ENCODE assay signal across 3 cellular contexts in the genomic region with DNA sequence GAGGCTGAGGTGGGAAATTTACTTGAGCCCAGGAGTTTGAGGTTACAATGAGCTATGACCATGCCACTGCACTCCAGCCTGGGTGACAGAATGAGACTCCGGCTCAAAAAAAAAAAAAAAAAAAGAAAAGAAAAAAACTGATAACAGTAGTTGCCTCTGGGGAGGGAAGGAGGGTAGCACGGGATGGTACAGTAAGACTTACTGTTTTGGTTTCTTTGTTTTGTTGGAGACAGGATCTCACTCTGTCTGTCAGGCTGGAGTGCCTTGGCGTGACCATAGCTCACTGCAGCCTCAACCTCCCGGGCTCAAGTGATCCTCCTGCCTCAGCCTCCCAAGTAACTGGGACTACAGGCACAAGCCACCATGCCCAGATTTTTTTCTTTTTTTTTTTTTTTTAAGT. TPM values are rescaled to one million over a fixed set of nuclear protein-coding genes. Genes with fewer than 3 reads are reported as not detected.
"Had no signal": no experiment of that assay in that cellular context is flagged by ENCODE, and none has a peak within 500 bp of the region (broad histone marks: within the 10 kb centered on the region; RNA-seq: fewer than 3 reads in every experiment).

No MANE protein-coding gene starts in this region.

RNA-seq across cellular contexts. Expression of a gene that starts 20.6 kb away (rescaled TPM):
- total RNA-seq: HT1080 had no signal
- polyA plus RNA-seq: IgD-negative memory B cell, IMR-90 had no signal
